In the genomic region with DNA sequence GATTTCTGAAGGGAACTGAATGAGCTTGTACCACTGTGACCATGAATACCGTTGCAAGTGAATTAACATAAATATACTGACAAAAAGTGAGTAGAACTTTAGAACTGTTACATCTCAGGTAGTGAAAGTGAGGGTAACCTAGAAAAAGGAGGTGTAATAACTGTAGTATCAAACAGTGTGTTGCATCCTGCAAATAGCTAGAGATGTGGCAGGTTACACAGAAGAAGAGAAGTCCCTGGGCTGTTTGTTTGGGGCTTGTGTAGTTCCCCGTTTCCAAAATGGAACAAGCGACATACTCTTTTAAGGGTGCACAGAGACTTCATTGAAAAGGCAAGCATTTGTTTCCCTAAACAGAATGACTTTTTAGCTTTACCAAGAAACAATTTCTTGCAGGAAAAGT, we compare ENCODE assay signal across 19 cellular contexts.
DNase-seq lines count a peak whose midpoint lies in the region; ATAC-seq and TF ChIP-seq lines count a peak whose summit lies in the region.
"Had no signal": no experiment of that assay in that cellular context is flagged by ENCODE, and none has a peak within 500 bp of the region (broad histone marks: within the 10 kb centered on the region; RNA-seq: fewer than 3 reads in every experiment).

No MANE protein-coding gene starts in this region.

- peak overlapping the region; percentile 70 for H3K4me2 ChIP-seq in KMS-11
- no peak overlapping the region for H3K4me2 ChIP-seq in smooth muscle cell
- H3K4me2 ChIP-seq: SK-N-SH had no signal

- H3K27ac ChIP-seq in KMS-11 (peak overlapping the region; percentile 93), smooth muscle cell (ENCODE audit: low read depth) (peak overlapping the region; percentile 97)
- H3K27ac ChIP-seq: Peyer's patch had no signal

- CTCF ChIA-PET in activated CD8-positive, alpha-beta T cell treated with anti-CD3 and anti-CD28 coated beads for 36 hours (lab: Charles Lee), result interaction anchor here (0.8 to 1.5 kb wide), 3 partner anchors 14 to 41 kb away, joined by 3 to 5 read pairs (median 3); no protein-coding TSS in a partner anchor
- CTCF ChIA-PET in activated CD8-positive, alpha-beta T cell treated with anti-CD3 and anti-CD28 coated beads, Interleukin-2, amount 10 ng/mL, durations not matched to agents 7 days and 5 days (lab: Charles Lee), result interaction anchor here (1.4 to 1.7 kb wide), 2 partner anchors 20 to 95 kb away, joined by 3 to 6 read pairs; no protein-coding TSS in a partner anchor

- H4K20me1 ChIP-seq in KMS-11 (ENCODE audit: insufficient read depth) (no peaks in the 10 kb centered on the region), smooth muscle cell (ENCODE audit: low read depth) (no peaks in the 10 kb centered on the region)

- peaks cover 11% of the 10 kb centered on the region for H3F3A ChIP-seq in smooth muscle cell (ENCODE audit: low read depth)

- peaks cover 22% of the 10 kb centered on the region for H3K36me3 Mint-ChIP-seq in activated CD8-positive, alpha-beta T cell treated with anti-CD3 and anti-CD28 coated beads for 36 hours (ENCODE audit: low read depth)
- peaks cover 8% of the 10 kb centered on the region for H3K36me3 Mint-ChIP-seq in activated CD8-positive, alpha-beta T cell treated with anti-CD3 and anti-CD28 coated beads, Interleukin-2, amount 10 ng/mL, durations not matched to agents 7 days and 5 days (ENCODE audit: low read depth)

- intact Hi-C loops in activated CD8-positive, alpha-beta T cell treated with anti-CD3 and anti-CD28 coated beads for 36 hours (cut with micrococcal nuclease), result no loop called here

- no peaks in the 10 kb centered on the region for H3K9me3 ChIP-seq in smooth muscle cell (replicated peaks; ENCODE audit: low read depth)
- H3K9me3 ChIP-seq: Peyer's patch, SK-N-SH had no signal

- H3K4me3 ChIP-seq in KMS-11 (IDR thresholded peaks at IDR 0.05; ENCODE audit: insufficient read depth, low read depth, low read length) (no peak overlapping the region), smooth muscle cell (no peak overlapping the region)
- H3K4me3 ChIP-seq: Peyer's patch had no signal

- H3K79me2 ChIP-seq in KMS-11 (ENCODE audit: insufficient read depth, low read depth) (no peaks in the 10 kb centered on the region), smooth muscle cell (ENCODE audit: low read depth) (no peaks in the 10 kb centered on the region)

- no peak for DNase-seq in activated CD8-positive, alpha-beta T cell treated with anti-CD3 and anti-CD28 coated beads for 36 hours
- no peak for DNase-seq in activated CD8-positive, alpha-beta T cell treated with anti-CD3 and anti-CD28 coated beads, Interleukin-2, amount 10 ng/mL, durations not matched to agents 7 days and 5 days
- no peak for DNase-seq in smooth muscle cell (lab: John Stamatoyannopoulos, UW; ENCODE audit: unreplicated experiment)
- no peak for DNase-seq in epidermal melanocyte (ENCODE audit: insufficient read length, low spot score)
- DNase-seq in NCI-H1092 (lab: John Stamatoyannopoulos, UW), result no peak
- DNase-seq: DND-41, GDM1, GOT3, NCI-H1417 treated with DMSO at 0.1 percent for 48 hours, NCI-H2029, NCI-H510A, NCI-H82, Peyer's patch, Right ventricle myocardium superior, SK-N-SH had no signal

- H2AFZ ChIP-seq in KMS-11 (ENCODE audit: low read depth), result no peak overlapping the region
- no peak overlapping the region for H2AFZ ChIP-seq in smooth muscle cell (ENCODE audit: low read depth)

- TF ChIP-seq CTCF in activated CD8-positive, alpha-beta T cell treated with anti-CD3 and anti-CD28 coated beads for 36 hours (IDR thresholded peaks at IDR 0.05), result no peak
- no peak for TF ChIP-seq CTCF in KMS-11 (conservative IDR thresholded peaks at IDR 0.05; ENCODE audit: low read depth, low read length)
- TF ChIP-seq CTCF in smooth muscle cell (IDR thresholded peaks at IDR 0.05; ENCODE audit: borderline replicate concordance, insufficient read depth, poor library complexity, severe bottlenecking), result no peak

- no peak overlapping the region for H3K4me3 Mint-ChIP-seq in activated CD8-positive, alpha-beta T cell treated with anti-CD3 and anti-CD28 coated beads for 36 hours
- H3K4me3 Mint-ChIP-seq in activated CD8-positive, alpha-beta T cell treated with anti-CD3 and anti-CD28 coated beads, Interleukin-2, amount 10 ng/mL, durations not matched to agents 7 days and 5 days, result no peak overlapping the region

- peaks cover 99% of the 10 kb centered on the region for H3K4me1 ChIP-seq in KMS-11 (ENCODE audit: low read depth, poor library complexity, severe bottlenecking)
- H3K4me1 ChIP-seq in smooth muscle cell (ENCODE audit: low read depth), result no peaks in the 10 kb centered on the region
- H3K4me1 ChIP-seq: Peyer's patch had no signal

- POLR2A ChIA-PET in activated CD8-positive, alpha-beta T cell treated with anti-CD3 and anti-CD28 coated beads for 36 hours (lab: Charles Lee), result interaction anchor here (1.1 kb wide), 2 partner anchors 127 to 213 kb away, joined by 3 read pairs; no protein-coding TSS in a partner anchor
- POLR2A ChIA-PET in activated CD8-positive, alpha-beta T cell treated with anti-CD3 and anti-CD28 coated beads, Interleukin-2, amount 10 ng/mL, durations not matched to agents 7 days and 5 days (lab: Charles Lee), result no interaction called here

- H3K36me3 ChIP-seq in KMS-11 (ENCODE audit: insufficient read depth) (no peaks in the 10 kb centered on the region), smooth muscle cell (ENCODE audit: low read depth) (no peaks in the 10 kb centered on the region)
- H3K36me3 ChIP-seq: Peyer's patch had no signal

- peak; percentile 62 for ATAC-seq in activated CD8-positive, alpha-beta T cell treated with anti-CD3 and anti-CD28 coated beads for 36 hours
- no peak for ATAC-seq in activated CD8-positive, alpha-beta T cell treated with anti-CD3 and anti-CD28 coated beads, Interleukin-2, amount 10 ng/mL, durations not matched to agents 7 days and 5 days
- peak; percentile 47 for ATAC-seq in GM18520 (IDR thresholded peaks at IDR 0.05; ENCODE audit: unreplicated experiment)
- ATAC-seq in GM21737 (IDR thresholded peaks at IDR 0.05; ENCODE audit: unreplicated experiment), result no peak
- ATAC-seq: HepG2 had no signal

- H3K9ac ChIP-seq in KMS-11 (peak overlapping the region; percentile 62; the same call in 1 of the 2 replicates), smooth muscle cell (ENCODE audit: low read depth) (no peak overlapping the region)
- H3K9ac ChIP-seq: SK-N-SH had no signal

- H3K27ac Mint-ChIP-seq in activated CD8-positive, alpha-beta T cell treated with anti-CD3 and anti-CD28 coated beads for 36 hours, result no peak overlapping the region
- no peak overlapping the region for H3K27ac Mint-ChIP-seq in activated CD8-positive, alpha-beta T cell treated with anti-CD3 and anti-CD28 coated beads, Interleukin-2, amount 10 ng/mL, durations not matched to agents 7 days and 5 days

- H3K9me3 Mint-ChIP-seq in activated CD8-positive, alpha-beta T cell treated with anti-CD3 and anti-CD28 coated beads for 36 hours, result peaks cover 4% of the 10 kb centered on the region
- no peaks in the 10 kb centered on the region for H3K9me3 Mint-ChIP-seq in activated CD8-positive, alpha-beta T cell treated with anti-CD3 and anti-CD28 coated beads, Interleukin-2, amount 10 ng/mL, durations not matched to agents 7 days and 5 days (ENCODE audit: insufficient read depth)

- H3K4me1 Mint-ChIP-seq in activated CD8-positive, alpha-beta T cell treated with anti-CD3 and anti-CD28 coated beads for 36 hours (ENCODE audit: low read depth), result peaks cover 36% of the 10 kb centered on the region
- peaks cover 6% of the 10 kb centered on the region for H3K4me1 Mint-ChIP-seq in activated CD8-positive, alpha-beta T cell treated with anti-CD3 and anti-CD28 coated beads, Interleukin-2, amount 10 ng/mL, durations not matched to agents 7 days and 5 days (ENCODE audit: low read depth)

- no peaks in the 10 kb centered on the region for H3K27me3 Mint-ChIP-seq in activated CD8-positive, alpha-beta T cell treated with anti-CD3 and anti-CD28 coated beads for 36 hours
- no peaks in the 10 kb centered on the region for H3K27me3 Mint-ChIP-seq in activated CD8-positive, alpha-beta T cell treated with anti-CD3 and anti-CD28 coated beads, Interleukin-2, amount 10 ng/mL, durations not matched to agents 7 days and 5 days (ENCODE audit: low read depth)

- H3K27me3 ChIP-seq in KMS-11 (ENCODE audit: insufficient read depth, low read depth) (no peaks in the 10 kb centered on the region), smooth muscle cell (ENCODE audit: low read depth) (no peaks in the 10 kb centered on the region)
- H3K27me3 ChIP-seq: Peyer's patch had no signal

- WGBS in smooth muscle cell (ENCODE audit: low lambda C conversion rate), result 77% methylated on average over 3 of the region's 3 CpGs

Comparison
In these comparisons a context has a peak if more than half of its experiments do, and no peak if none do; other contexts are left out.
1. ATAC-seq: peak in activated CD8-positive, alpha-beta T cell treated with anti-CD3 and anti-CD28 coated beads for 36 hours (single experiment) and GM18520 (single experiment); none in activated CD8-positive, alpha-beta T cell treated with anti-CD3 and anti-CD28 coated beads, Interleukin-2, amount 10 ng/mL, durations not matched to agents 7 days and 5 days (single experiment) and GM21737 (single experiment).